In the genomic region with DNA sequence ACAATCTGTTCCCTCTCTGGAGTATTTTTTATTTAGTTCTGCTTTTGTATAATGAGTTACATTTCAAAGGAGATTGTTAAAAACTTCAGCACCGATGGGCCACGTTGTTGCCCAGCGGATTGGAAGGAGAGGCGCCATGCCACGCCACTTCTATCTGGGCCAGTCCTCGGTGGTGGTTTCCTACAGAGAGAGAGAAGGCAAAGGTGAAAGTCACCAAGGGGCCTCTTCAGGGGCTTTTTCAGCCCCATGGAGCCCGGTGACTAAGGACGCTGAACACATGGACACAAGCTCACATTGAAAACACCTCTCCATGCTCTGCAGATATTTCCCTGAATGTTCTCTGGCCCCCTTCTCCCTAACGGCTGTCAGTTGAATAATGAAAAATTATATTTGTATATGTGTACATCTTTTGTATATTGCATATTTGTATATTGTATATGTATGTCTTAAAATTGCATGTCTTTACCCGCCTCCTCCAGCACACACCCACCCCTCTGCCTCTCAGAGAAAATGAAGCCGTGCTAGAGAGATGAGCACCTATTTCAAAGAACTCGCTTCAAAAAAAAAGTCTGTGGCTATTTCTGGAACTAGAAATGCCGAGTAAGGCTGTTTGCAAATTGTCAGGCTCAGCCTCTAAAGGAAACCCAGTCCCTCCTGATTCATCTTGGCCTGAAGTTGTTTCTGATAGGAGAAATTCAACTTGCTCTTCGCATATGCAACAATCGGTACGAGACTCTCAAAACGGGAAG, we compare ENCODE assay signal across 25 cellular contexts.
DNase-seq lines count a peak whose midpoint lies in the region; ATAC-seq and TF ChIP-seq lines count a peak whose summit lies in the region.
"Had no signal": no experiment of that assay in that cellular context is flagged by ENCODE, and none has a peak within 500 bp of the region (broad histone marks: within the 10 kb centered on the region; RNA-seq: fewer than 3 reads in every experiment).

No MANE protein-coding gene starts in this region.

- no peak overlapping the region for H3K9ac ChIP-seq in BLaER1 treated with 17β-estradiol and CSF1 and Interleukin-3, amounts not matched to agents 10 nM and 100 nM
- H3K9ac ChIP-seq: GM23248 had no signal

- peak; percentile 27 for DNase-seq in Daoy (ENCODE audit: low read depth)
- peak; percentile 69 for DNase-seq in RPMI8226
- peak; percentile 3 for DNase-seq in putamen (ENCODE audit: low spot score)
- DNase-seq in dorsolateral prefrontal cortex, result no peak
- DNase-seq: CD8-positive, alpha-beta memory T cell; DMS 273 treated with DMSO at 0.1 percent for 48 hours; DMS79; GM23248; H7; KBM-7; NCI-H1048; NCI-H1417 treated with DMSO at 0.1 percent for 48 hours; NCI-H1694 treated with DMSO at 0.1 percent for 48 hours; NCI-H2081; NCI-H345; NCI-H510A treated with DMSO at 0.1 percent for 48 hours; NCI-H748 treated with DMSO at 0.1 percent for 48 hours; NK-92 treated with Interleukin-12 subunit alpha and Interleukin-12 subunit beta, amount 100 ng/mL, for 24 hours; PC-3; Right ventricle myocardium superior; T-cell had no signal

- H3K27me3 ChIP-seq in BLaER1 treated with 17β-estradiol and CSF1 and Interleukin-3, amounts not matched to agents 10 nM and 100 nM, result no peaks in the 10 kb centered on the region
- H3K27me3 ChIP-seq in dorsolateral prefrontal cortex, result peaks cover 0 to 52% (median 7%) of the 10 kb centered on the region in 45 donors
- H3K27me3 ChIP-seq: SJSA1 had no signal

- intact Hi-C loops in dorsolateral prefrontal cortex (cut with DNase I), result no loop called here

- peaks cover 18 to 31% (median 25%) of the 10 kb centered on the region in 10 experiments; a peak in 19 of 20 replicates for H3K4me1 ChIP-seq in BLaER1 treated with 17β-estradiol and CSF1 and Interleukin-3, amounts not matched to agents 10 nM and 100 nM
- H3K4me1 ChIP-seq: SJSA1 had no signal

- peaks cover 21 to 32% (median 26%) of the 10 kb centered on the region in 11 experiments for H3K9me3 ChIP-seq in BLaER1 treated with 17β-estradiol and CSF1 and Interleukin-3, amounts not matched to agents 10 nM and 100 nM (replicated peaks in 1 of 11)
- H3K9me3 ChIP-seq: SJSA1 had no signal

- ATAC-seq in GM21447 (IDR thresholded peaks at IDR 0.05; ENCODE audit: unreplicated experiment) (no peak), GM21786 (IDR thresholded peaks at IDR 0.05; ENCODE audit: unreplicated experiment) (no peak)
- ATAC-seq: PC-3 had no signal

- TF ChIP-seq CTCF in dorsolateral prefrontal cortex (IDR thresholded peaks at IDR 0.05 in 54 of 56, conservative IDR thresholded peaks at IDR 0.05 in 2 of 56; ENCODE audit: low read depth in 1 of 56, partially characterized antibody in 56 of 56), result no peak

- H3K27ac ChIP-seq in BLaER1 treated with 17β-estradiol and CSF1 and Interleukin-3, amounts not matched to agents 10 nM and 100 nM, result peak overlapping the region in 2 of 11 experiments; percentile 2 to 10; a peak in 2 of 22 replicates
- no peak overlapping the region for H3K27ac ChIP-seq in dorsolateral prefrontal cortex
- H3K27ac ChIP-seq: GM23248, SJSA1 had no signal

- no peaks in the 10 kb centered on the region for H3K36me3 ChIP-seq in BLaER1 treated with 17β-estradiol and CSF1 and Interleukin-3, amounts not matched to agents 10 nM and 100 nM
- H3K36me3 ChIP-seq: SJSA1 had no signal

- no peaks in the 10 kb centered on the region for H4K20me1 ChIP-seq in BLaER1 treated with 17β-estradiol and CSF1 and Interleukin-3, amounts not matched to agents 10 nM and 100 nM

- peak overlapping the region; percentile 3 to 87 (median 31); a peak in 17 of 22 replicates for H3K4me2 ChIP-seq in BLaER1 treated with 17β-estradiol and CSF1 and Interleukin-3, amounts not matched to agents 10 nM and 100 nM

- H3K4me3 ChIP-seq in BLaER1 treated with 17β-estradiol and CSF1 and Interleukin-3, amounts not matched to agents 10 nM and 100 nM, result no peak overlapping the region
- no peak overlapping the region for H3K4me3 ChIP-seq in dorsolateral prefrontal cortex
- H3K4me3 ChIP-seq: GM23248, SJSA1 had no signal

Comparison
In these comparisons a context has a peak if more than half of its experiments do, and no peak if none do; other contexts are left out.
1. DNase-seq: peak in Daoy (single experiment), RPMI8226 (single experiment) and putamen (single experiment); none in dorsolateral prefrontal cortex (0 of 10).